In genomic region chr7:154415709-154416399, GRCh38 we compare ENCODE assay signal across 23 cellular contexts.
DNase-seq lines count a peak whose midpoint lies in the region; ATAC-seq, FAIRE-seq and TF ChIP-seq lines count a peak whose summit lies in the region.
"Had no signal": no experiment of that assay in that cellular context is flagged by ENCODE, and none has a peak within 500 bp of the region (broad histone marks: within the 10 kb centered on the region; RNA-seq: fewer than 3 reads in every experiment).

No MANE protein-coding gene starts in this region.

- H3K27ac Mint-ChIP-seq in activated CD8-positive, alpha-beta T cell treated with anti-CD3 and anti-CD28 coated beads for 36 hours: no peak overlapping the region
- H3K27ac Mint-ChIP-seq: B cell; CD4-positive, CD25-positive, alpha-beta regulatory T cell; CD8-positive, alpha-beta T cell; H9 had no signal

- CTCF ChIA-PET in K562 (lab: Yijun Ruan, JAX; ENCODE audit: low intra/inter-chr PET ratio): no interaction called here
- CTCF ChIA-PET in activated CD8-positive, alpha-beta T cell treated with anti-CD3 and anti-CD28 coated beads for 36 hours (lab: Charles Lee): no interaction called here

- in situ Hi-C loops in K562 (cut with MboI): no loop called here

- H3K9me3 ChIP-seq in K562 (replicated peaks; ENCODE audit: control insufficient read depth, insufficient read depth, low read depth, low read length) (no peaks in the 10 kb centered on the region), psoas muscle (no peaks in the 10 kb centered on the region), upper lobe of right lung (no peaks in the 10 kb centered on the region)
- H3K9me3 ChIP-seq: BLaER1, Caco-2 had no signal

- TF ChIP-seq RAD21 in K562 (CRISPR knock-in tag; conservative IDR thresholded peaks at IDR 0.05 in 1 of 2, IDR thresholded peaks at IDR 0.05 in 1 of 2): no peak

- no peak overlapping the region for H3K4me2 ChIP-seq in K562 (ENCODE audit: insufficient read depth, low read length)
- H3K4me2 ChIP-seq: BLaER1 had no signal

- H3K9me1 ChIP-seq in K562 (ENCODE audit: control insufficient read depth, insufficient read depth, low read length): no peaks in the 10 kb centered on the region

- no peak overlapping the region for H3K4me3 ChIP-seq in K562
- H3K4me3 ChIP-seq in psoas muscle: no peak overlapping the region
- H3K4me3 ChIP-seq in upper lobe of right lung: no peak overlapping the region
- H3K4me3 ChIP-seq: BLaER1, GM23248 had no signal

- TF ChIP-seq EP300 in K562 (IDR thresholded peaks at IDR 0.05; ENCODE audit: low read length): no peak

- no TSS peak for BruUV-seq in K562 (replicated peaks; lab: Mats Ljungman, UMichigan)

- H3K9me3 Mint-ChIP-seq in activated CD8-positive, alpha-beta T cell treated with anti-CD3 and anti-CD28 coated beads for 36 hours: peaks cover 6% of the 10 kb centered on the region
- H3K9me3 Mint-ChIP-seq: CD8-positive, alpha-beta T cell; H9 had no signal

- WGBS in K562 (ENCODE audit: insufficient coverage, low coverage, missing lambda C conversion rate): 4% methylated on average over 6 of the region's 6 CpGs
- WGBS in psoas muscle, 3 donors: 55 to 73% (median 61%) methylated on average over 6 of the region's 6 CpGs

- no peak overlapping the region for H3K9ac ChIP-seq in K562 (ENCODE audit: insufficient read depth in 1 of 2, low read depth in 2 of 2, low read length in 2 of 2)
- H3K9ac ChIP-seq: BLaER1, GM23248 had no signal

- H3K4me1 ChIP-seq in K562 (replicated peaks in 1 of 2; ENCODE audit: control insufficient read depth in 2 of 2, insufficient read depth in 2 of 2, low read length in 2 of 2) (no peaks in the 10 kb centered on the region), psoas muscle (no peaks in the 10 kb centered on the region), upper lobe of right lung (no peaks in the 10 kb centered on the region)
- H3K4me1 ChIP-seq: BLaER1, Caco-2 had no signal

- H3K27me3 Mint-ChIP-seq in activated CD8-positive, alpha-beta T cell treated with anti-CD3 and anti-CD28 coated beads for 36 hours: no peaks in the 10 kb centered on the region
- H3K27me3 Mint-ChIP-seq: B cell; CD4-positive, CD25-positive, alpha-beta regulatory T cell had no signal

- H3K27ac ChIP-seq in K562 (ENCODE audit: extremely low read depth, low read depth, low read length): no peak overlapping the region
- peak overlapping the region; percentile 55 for H3K27ac ChIP-seq in psoas muscle
- H3K27ac ChIP-seq in upper lobe of right lung: no peak overlapping the region
- H3K27ac ChIP-seq: 22Rv1, BLaER1, C4-2B, GM23248 had no signal

- no peaks in the 10 kb centered on the region for H3K79me2 ChIP-seq in K562 (ENCODE audit: control insufficient read depth, insufficient read depth, low read length)

- H2AFZ ChIP-seq in K562 (ENCODE audit: low read depth, low read length): no peak overlapping the region
- H2AFZ ChIP-seq: GM23248 had no signal

- H4K20me1 ChIP-seq in K562 (replicated peaks; ENCODE audit: control insufficient read depth, insufficient read depth, low read length): no peaks in the 10 kb centered on the region
- H4K20me1 ChIP-seq: BLaER1 had no signal

- H3K36me3 ChIP-seq in K562 (ENCODE audit: control insufficient read depth, insufficient read depth, low read length): no peaks in the 10 kb centered on the region
- H3K36me3 ChIP-seq in psoas muscle (ENCODE audit: insufficient read depth in 1 of 2, low read depth in 1 of 2): no peaks in the 10 kb centered on the region
- H3K36me3 ChIP-seq in upper lobe of right lung: no peaks in the 10 kb centered on the region
- H3K36me3 ChIP-seq: BLaER1 had no signal

- DNase-seq in Daoy (ENCODE audit: low read depth) (peak; percentile 7), K562 (ENCODE audit: extremely low read depth in 1 of 4, low spot score in 3 of 4) (no peak), psoas muscle (no peak), upper lobe of right lung (no peak), EL (no peak), NCI-H446 (lab: John Stamatoyannopoulos, UW) (no peak)
- no peak for DNase-seq in activated CD8-positive, alpha-beta T cell treated with anti-CD3 and anti-CD28 coated beads for 36 hours
- DNase-seq: Caco-2; CD4-positive, CD25-positive, alpha-beta regulatory T cell; CD8-positive, alpha-beta T cell; DMS153; DND-41; GF-D8; GM23248; H9 had no signal

- no peak overlapping the region for H3K4me3 Mint-ChIP-seq in activated CD8-positive, alpha-beta T cell treated with anti-CD3 and anti-CD28 coated beads for 36 hours
- H3K4me3 Mint-ChIP-seq: B cell; CD4-positive, CD25-positive, alpha-beta regulatory T cell; CD8-positive, alpha-beta T cell; H9 had no signal

- POLR2A ChIA-PET in K562 (lab: Yijun Ruan, JAX): interaction anchor here (1.7 kb wide), 1 partner anchor 11 kb away, joined by 5 read pairs; no protein-coding TSS in a partner anchor
- POLR2A ChIA-PET in activated CD8-positive, alpha-beta T cell treated with anti-CD3 and anti-CD28 coated beads for 36 hours (lab: Charles Lee): no interaction called here

- no peak for TF ChIP-seq CTCF in K562 (IDR thresholded peaks at IDR 0.05 in 2 of 3, conservative IDR thresholded peaks at IDR 0.05 in 1 of 3; ENCODE audit: insufficient read depth in 2 of 3, low read depth in 1 of 3, low read length in 3 of 3)
- TF ChIP-seq CTCF in psoas muscle (IDR thresholded peaks at IDR 0.05): no peak
- no peak for TF ChIP-seq CTCF in upper lobe of right lung (IDR thresholded peaks at IDR 0.05)
- no peak for TF ChIP-seq CTCF in activated CD8-positive, alpha-beta T cell treated with anti-CD3 and anti-CD28 coated beads for 36 hours (IDR thresholded peaks at IDR 0.05)

- ATAC-seq in K562: no peak
- peak; percentile 86 to 94 (median 92) for ATAC-seq in psoas muscle
- peak; percentile 17 for ATAC-seq in upper lobe of right lung
- ATAC-seq in activated CD8-positive, alpha-beta T cell treated with anti-CD3 and anti-CD28 coated beads for 36 hours: no peak
- ATAC-seq: CD8-positive, alpha-beta T cell; HCT116 had no signal

- intact Hi-C loops in K562 (cut with micrococcal nuclease) (no loop called here), psoas muscle (cut with DNase I) (no loop called here), upper lobe of right lung (cut with DNase I) (no loop called here)
- intact Hi-C loops in activated CD8-positive, alpha-beta T cell treated with anti-CD3 and anti-CD28 coated beads for 36 hours (cut with micrococcal nuclease): no loop called here

- H3K36me3 Mint-ChIP-seq in activated CD8-positive, alpha-beta T cell treated with anti-CD3 and anti-CD28 coated beads for 36 hours (ENCODE audit: low read depth): no peaks in the 10 kb centered on the region
- H3K36me3 Mint-ChIP-seq: CD4-positive, CD25-positive, alpha-beta regulatory T cell; CD8-positive, alpha-beta T cell had no signal

- TF ChIP-seq POLR2A in K562 (conservative IDR thresholded peaks at IDR 0.05): no peak

- FAIRE-seq in K562 (lab: Jason Lieb, UNC): peak; percentile 15
- FAIRE-seq: A204.1, GM12891, GM18507 had no signal

- H3K27me3 ChIP-seq in K562 (ENCODE audit: control insufficient read depth in 2 of 2, insufficient read depth in 2 of 2, low read length in 2 of 2) (no peaks in the 10 kb centered on the region; a peak in 1 of 5 replicates), psoas muscle (ENCODE audit: insufficient read depth in 3 of 3, low read length in 2 of 3) (no peaks in the 10 kb centered on the region), upper lobe of right lung (no peaks in the 10 kb centered on the region)
- H3K27me3 ChIP-seq: BLaER1 had no signal

- no peaks in the 10 kb centered on the region for H3K4me1 Mint-ChIP-seq in activated CD8-positive, alpha-beta T cell treated with anti-CD3 and anti-CD28 coated beads for 36 hours (ENCODE audit: low read depth)
- H3K4me1 Mint-ChIP-seq: B cell had no signal

TF ChIP-seq in K562, 482 proteins besides CTCF, POLR2A, EP300 and RAD21 (continues in another document):
- no peak for TF ChIP-seq E2F8 (IDR thresholded peaks at IDR 0.05; ENCODE audit: low read depth, partially characterized antibody)
- TF ChIP-seq ZNF263 (CRISPR knock-in tag; IDR thresholded peaks at IDR 0.05; ENCODE audit: borderline replicate concordance): no peak
- no peak for TF ChIP-seq ZNF511 (CRISPR knock-in tag; IDR thresholded peaks at IDR 0.05)
- no peak for TF ChIP-seq ZNF77 (CRISPR knock-in tag; IDR thresholded peaks at IDR 0.05)
- no peak for TF ChIP-seq SMAD1 (IDR thresholded peaks at IDR 0.05; ENCODE audit: low read depth, low read length, partially characterized antibody)
- TF ChIP-seq TRIM28 (IDR thresholded peaks at IDR 0.05): no peak

Comparison
In these comparisons a context has a peak if more than half of its experiments do, and no peak if none do; other contexts are left out.
1. ATAC-seq: peak in psoas muscle (4 of 4) and upper lobe of right lung (single experiment); none in K562 (single experiment) and activated CD8-positive, alpha-beta T cell treated with anti-CD3 and anti-CD28 coated beads for 36 hours (single experiment).